ENCODE assay signal across 34 cellular contexts in genomic region chr15:42121667-42122066, GRCh38. TPM values are rescaled to one million over a fixed set of nuclear protein-coding genes. Genes with fewer than 3 reads are reported as not detected.
A peak's percentile ranks its signal among the peaks of the same experiment; 100 is the strongest.
DNase-seq lines count a peak whose midpoint lies in the region; ATAC-seq and TF ChIP-seq lines count a peak whose summit lies in the region.
"Had no signal": no experiment of that assay in that cellular context is flagged by ENCODE, and none has a peak within 500 bp of the region (broad histone marks: within the 10 kb centered on the region; RNA-seq: fewer than 3 reads in every experiment).

No MANE protein-coding gene starts in this region.

- H4K20me1 ChIP-seq in IMR-90 (ENCODE audit: insufficient read depth, low read length) = no peaks in the 10 kb centered on the region

- 0% methylated on average over 1 of the region's 2 CpGs; no CpG with 5 or more reads in 1 of the 2 experiments for WGBS in IMR-90 (ENCODE audit: extremely low coverage in 2 of 2, insufficient read length in 1 of 2), 2 experiments
- WGBS in trophoblast cell (ENCODE audit: extremely low coverage, insufficient coverage, insufficient read length) = no CpG with 5 or more reads among the region's 2 CpGs

- H3K79me1 ChIP-seq in IMR-90 (ENCODE audit: low read depth in 1 of 2, low read length in 2 of 2) (no peaks in the 10 kb centered on the region), trophoblast cell (ENCODE audit: low read length) (no peaks in the 10 kb centered on the region)

- H2BK20ac ChIP-seq in IMR-90 (ENCODE audit: low read depth, low read length) = no peak overlapping the region

- H2BK5ac ChIP-seq in IMR-90 (ENCODE audit: low read depth, low read length, poor library complexity, severe bottlenecking) = no peak overlapping the region
- H2BK5ac ChIP-seq in trophoblast cell (ENCODE audit: low read depth, low read length, poor library complexity) = no peak overlapping the region

- H3K4me2 ChIP-seq in IMR-90 (ENCODE audit: low read depth, low read length) = no peak overlapping the region
- H3K4me2 ChIP-seq in trophoblast cell (ENCODE audit: low read length) = no peak overlapping the region

- H4K12ac ChIP-seq in trophoblast cell (ENCODE audit: low read depth, low read length) = no peak overlapping the region

- H2BK120ac ChIP-seq in IMR-90 (ENCODE audit: low read depth, low read length) (no peak overlapping the region), trophoblast cell (ENCODE audit: insufficient read depth, low read length, poor library complexity) (no peak overlapping the region)

- in situ Hi-C loops in IMR-90 (cut with MboI; ENCODE audit: low sequenced_read_pairs) = no loop called here

- intact Hi-C loops in IMR-90 (cut with micrococcal nuclease) = no loop called here
- intact Hi-C loops in left colon (cut with DNase I, micrococcal nuclease) = no loop called here

- H3K36me3 ChIP-seq in IMR-90 (ENCODE audit: control insufficient read depth, insufficient read depth, low read length) = no peaks in the 10 kb centered on the region
- no peaks in the 10 kb centered on the region for H3K36me3 ChIP-seq in RWPE2 (ENCODE audit: low read depth)
- H3K36me3 ChIP-seq in trophoblast cell (ENCODE audit: control insufficient read depth in 1 of 2, insufficient read depth in 2 of 2, low read length in 2 of 2) = no peaks in the 10 kb centered on the region
- H3K36me3 ChIP-seq: right lobe of liver had no signal

- H3K14ac ChIP-seq in IMR-90 (replicated peaks; ENCODE audit: low read depth, low read length) (no peak overlapping the region), trophoblast cell (ENCODE audit: low read length) (no peak overlapping the region)

- no peak for TF ChIP-seq CTCF in IMR-90 (conservative IDR thresholded peaks at IDR 0.05; ENCODE audit: low read depth, low read length)
- TF ChIP-seq CTCF in RWPE2 (IDR thresholded peaks at IDR 0.05; ENCODE audit: poor library complexity, severe bottlenecking) = no peak

- no peak overlapping the region for H3K9ac ChIP-seq in IMR-90 (ENCODE audit: low read depth, low read length)
- no peak overlapping the region for H3K9ac ChIP-seq in trophoblast cell (ENCODE audit: low read length)

- no peaks in the 10 kb centered on the region for H3K9me1 ChIP-seq in IMR-90 (ENCODE audit: insufficient read depth, low read length)

- no peak overlapping the region for H2BK15ac ChIP-seq in IMR-90 (ENCODE audit: low read depth, low read length)

- no peak overlapping the region for H3K23ac ChIP-seq in IMR-90 (ENCODE audit: low read depth, low read length)
- no peak overlapping the region for H3K23ac ChIP-seq in trophoblast cell (ENCODE audit: low read length)

- H4K5ac ChIP-seq in IMR-90 (ENCODE audit: low read depth, low read length) = no peak overlapping the region

- H3K4me3 ChIP-seq in IMR-90 (ENCODE audit: insufficient read depth, low read depth, low read length) (no peak overlapping the region), RWPE2 (ENCODE audit: severe bottlenecking) (no peak overlapping the region), trophoblast cell (ENCODE audit: low read depth, low read length) (no peak overlapping the region)
- H3K4me3 ChIP-seq: mucosa of descending colon, right lobe of liver had no signal

- POLR2A ChIA-PET in IMR-90 (lab: Charles Lee; ENCODE audit: unreplicated experiment) = no interaction called here

- no peak overlapping the region for H2BK12ac ChIP-seq in trophoblast cell (ENCODE audit: low read length)

- H3K79me2 ChIP-seq in trophoblast cell (ENCODE audit: control insufficient read depth, insufficient read depth, low read length, poor library complexity) = no peaks in the 10 kb centered on the region

- H3K56ac ChIP-seq in IMR-90 (ENCODE audit: extremely low read depth, insufficient read depth, low read length) = no peak overlapping the region

- H2AK9ac ChIP-seq in IMR-90 (replicated peaks; ENCODE audit: low read depth, low read length, poor library complexity) = no peak overlapping the region

- TF ChIP-seq RAD21 in IMR-90 (IDR thresholded peaks at IDR 0.05; ENCODE audit: low read length) = no peak

- TF ChIP-seq POLR2A in IMR-90 (IDR thresholded peaks at IDR 0.05; ENCODE audit: low read depth, low read length) = no peak

- H4K8ac ChIP-seq in IMR-90 (ENCODE audit: low read depth in 2 of 2, low read length in 2 of 2) (no peak overlapping the region), trophoblast cell (ENCODE audit: low read depth, low read length) (no peak overlapping the region)

- DNase-seq in IMR-90 (no peak), RWPE2 (ENCODE audit: low spot score) (no peak), left colon (peak; percentile 45 to 66), trophoblast cell (peak; percentile 45 to 71), activated gamma-delta T cell treated with Interleukin-2 at 50 U/mL for 16 hours (no peak)
- DNase-seq: activated CD4-positive, CD25-positive, alpha-beta regulatory T cell treated with anti-CD3 and anti-CD28 coated beads, Interleukin-2, amount 50 U/mL, for 72 hours; activated CD8-positive, alpha-beta T cell treated with anti-CD3 and anti-CD28 coated beads for 36 hours; activated naive CD8-positive, alpha-beta T cell treated with anti-CD3 and anti-CD28 coated beads for 36 hours; activated T-cell treated with anti-CD3 and anti-CD28 coated beads for 4 hours; Calu3; caudate nucleus; DND-41; endodermal cell; hypothalamus; Kasumi-1; mucosa of descending colon; NCI-H1092 treated with DMSO at 0.1 percent for 48 hours; NCI-H1930; NCI-H69; nephron progenitor cell; right lobe of liver; RPMI8226; stimulated activated CD4-positive, alpha-beta T cell treated with anti-CD3 and anti-CD28 coated beads, Interleukin-12 subunit alpha, Interleukin-12 subunit beta, amount 100 ng/mL, for 4 hours; stimulated activated CD4-positive, alpha-beta T cell treated with anti-CD3 and anti-CD28 coated beads, Interleukin-4, amount 100 ng/mL, for 1 hour; substantia nigra had no signal

- CTCF ChIA-PET in IMR-90 (lab: Yijun Ruan, JAX) = no interaction called here

- no peaks in the 10 kb centered on the region for H3K9me3 ChIP-seq in IMR-90 (ENCODE audit: control insufficient read depth, insufficient read depth, low read length)
- no peaks in the 10 kb centered on the region for H3K9me3 ChIP-seq in RWPE2 (ENCODE audit: severe bottlenecking)
- no peaks in the 10 kb centered on the region for H3K9me3 ChIP-seq in trophoblast cell (ENCODE audit: insufficient read depth, low read depth, low read length)
- H3K9me3 ChIP-seq: mucosa of descending colon, right lobe of liver had no signal

- ATAC-seq in IMR-90 (ENCODE audit: low read depth) = no peak
- ATAC-seq in RWPE2 (ENCODE audit: low read depth) = peak; percentile 57
- peak; percentile 76 for ATAC-seq in left colon
- ATAC-seq in GM19035 (IDR thresholded peaks at IDR 0.05; ENCODE audit: unreplicated experiment) = no peak
- no peak for ATAC-seq in GM18909 (IDR thresholded peaks at IDR 0.05; ENCODE audit: poor library complexity, unreplicated experiment)
- ATAC-seq in GM21360 (IDR thresholded peaks at IDR 0.05; ENCODE audit: unreplicated experiment) = no peak
- ATAC-seq: activated CD8-positive, alpha-beta T cell treated with anti-CD3 and anti-CD28 coated beads for 36 hours; HCT116; mucosa of descending colon; SK-N-SH treated with all-trans-retinoic acid at 6 μM for 48 hours had no signal

- no peak overlapping the region for H2AK5ac ChIP-seq in IMR-90 (ENCODE audit: low read depth, low read length)
- no peak overlapping the region for H2AK5ac ChIP-seq in trophoblast cell (ENCODE audit: low read length)

- no peak overlapping the region for H3K27ac ChIP-seq in IMR-90 (ENCODE audit: insufficient read depth, low read length)
- H3K27ac ChIP-seq in RWPE2 (ENCODE audit: poor library complexity, severe bottlenecking) = no peak overlapping the region
- no peak overlapping the region for H3K27ac ChIP-seq in trophoblast cell (ENCODE audit: low read depth, low read length)
- H3K27ac ChIP-seq: C4-2B, right lobe of liver had no signal

- no peak overlapping the region for H4K91ac ChIP-seq in IMR-90 (ENCODE audit: insufficient read depth, low read depth, low read length)
- no peak overlapping the region for H4K91ac ChIP-seq in trophoblast cell (ENCODE audit: low read depth, low read length)

- H2AFZ ChIP-seq in IMR-90 (replicated peaks; ENCODE audit: low read length, poor library complexity) = peak overlapping the region; percentile 15
- no peak overlapping the region for H2AFZ ChIP-seq in trophoblast cell (ENCODE audit: insufficient read depth, low read length, poor library complexity)

- H3K4ac ChIP-seq in IMR-90 (ENCODE audit: low read depth, low read length) (no peak overlapping the region), trophoblast cell (ENCODE audit: low read depth, low read length) (no peak overlapping the region)

- dilution Hi-C loops in IMR-90 (cut with HindIII; ENCODE audit: low sequenced_read_pairs, unreplicated experiment) = no loop called here

- H3K4me1 ChIP-seq in IMR-90 (ENCODE audit: control insufficient read depth, insufficient read depth, low read length) (no peaks in the 10 kb centered on the region), RWPE2 (ENCODE audit: insufficient read depth, poor library complexity, severe bottlenecking) (no peaks in the 10 kb centered on the region), trophoblast cell (ENCODE audit: control insufficient read depth in 1 of 2, insufficient read depth in 2 of 2, low read length in 2 of 2) (no peaks in the 10 kb centered on the region)
- H3K4me1 ChIP-seq: right lobe of liver had no signal

- H3K18ac ChIP-seq in IMR-90 (ENCODE audit: low read depth, low read length) (no peak overlapping the region), trophoblast cell (ENCODE audit: low read length) (no peak overlapping the region)

- no TSS peak for BruUV-seq in IMR-90 (replicated peaks; lab: Mats Ljungman, UMichigan)

- H3K27me3 ChIP-seq in IMR-90 (ENCODE audit: control insufficient read depth, insufficient read depth, low read length) (peaks cover 49% of the 10 kb centered on the region), RWPE2 (ENCODE audit: insufficient read depth, poor library complexity, severe bottlenecking) (no peaks in the 10 kb centered on the region), trophoblast cell (ENCODE audit: insufficient read depth, low read length) (no peaks in the 10 kb centered on the region)
- H3K27me3 ChIP-seq: right lobe of liver had no signal

TF ChIP-seq in IMR-90, 13 proteins besides CTCF, POLR2A, EP300 and RAD21 (continues in another document):
- TF ChIP-seq NFE2L2 (IDR thresholded peaks at IDR 0.05; ENCODE audit: low read depth, low read length) = no peak
- no peak for TF ChIP-seq RCOR1 (IDR thresholded peaks at IDR 0.05; ENCODE audit: insufficient replicate concordance, low read length)
- no peak for TF ChIP-seq BHLHE40 (IDR thresholded peaks at IDR 0.05; ENCODE audit: low read depth, low read length)

RNA-seq across cellular contexts. Expression of gene PLA2G4D, which starts 27.3 kb away (rescaled TPM):
- total RNA-seq in IMR-90 (2012; rRNA removed) = not detected in 2 replicates
- not detected in 2 replicates for polyA plus RNA-seq in IMR-90 (2012; rRNA removed)
- 0.01 TPM in 1 of 2 replicates, not detected in the other for polyA plus RNA-seq in IMR-90 (2012; cell fraction: cytosol; rRNA removed)
- 0.01 and 0.02 TPM in 2 replicates for polyA plus RNA-seq in IMR-90 (2012; cell fraction: nucleus; rRNA removed; ENCODE audit: low replicate concordance)
- total RNA-seq in left colon = under 1 TPM; 0.18 to 0.31 TPM
- polyA plus RNA-seq in trophoblast cell (2013) = not detected in 2 replicates
- total RNA-seq: activated CD8-positive, alpha-beta T cell treated with anti-CD3 and anti-CD28 coated beads for 36 hours; activated naive CD8-positive, alpha-beta T cell treated with anti-CD3 and anti-CD28 coated beads for 36 hours; astrocyte; Calu3; endodermal cell; fibroblast of lung; right lobe of liver; urinary bladder had no signal
- polyA plus RNA-seq: fibroblast of lung had no signal

RNA-seq across cellular contexts. Expression of gene PLA2G4F, which starts 34.8 kb away (rescaled TPM):
- not detected in 2 replicates for total RNA-seq in IMR-90 (2012; rRNA removed)
- polyA plus RNA-seq in IMR-90 (2012; rRNA removed) = not detected in 2 replicates
- polyA plus RNA-seq in IMR-90 (2012; cell fraction: cytosol; rRNA removed) = not detected in 2 replicates
- polyA plus RNA-seq in IMR-90 (2012; cell fraction: nucleus; rRNA removed; ENCODE audit: low replicate concordance) = not detected in 2 replicates
- total RNA-seq in left colon = 10 to 100 TPM; 44.1 to 73.5 TPM
- 0.96 and 1.1 TPM in 2 replicates for polyA plus RNA-seq in trophoblast cell (2013)
- total RNA-seq: activated CD8-positive, alpha-beta T cell treated with anti-CD3 and anti-CD28 coated beads for 36 hours; activated naive CD8-positive, alpha-beta T cell treated with anti-CD3 and anti-CD28 coated beads for 36 hours; fibroblast of lung; right lobe of liver had no signal
- polyA plus RNA-seq: fibroblast of lung had no signal

Comparison
In these comparisons a context has a peak if more than half of its experiments do, and no peak if none do; other contexts are left out.
1. ATAC-seq: peak in RWPE2 (single experiment) and left colon (single experiment); none in IMR-90 (single experiment), GM19035 (single experiment), GM18909 (single experiment) and GM21360 (single experiment).
2. DNase-seq: peak in left colon (2 of 2) and trophoblast cell (2 of 2); none in IMR-90 (single experiment), RWPE2 (single experiment) and activated gamma-delta T cell treated with Interleukin-2 at 50 U/mL for 16 hours (single experiment).
3. RNA of gene PLA2G4F, which starts 34.8 kb away (total RNA-seq): 44.1 to 73.5 TPM in left colon; not detected in IMR-90; every median in the first group is over 10 times any median in the second.